In the genomic region with DNA sequence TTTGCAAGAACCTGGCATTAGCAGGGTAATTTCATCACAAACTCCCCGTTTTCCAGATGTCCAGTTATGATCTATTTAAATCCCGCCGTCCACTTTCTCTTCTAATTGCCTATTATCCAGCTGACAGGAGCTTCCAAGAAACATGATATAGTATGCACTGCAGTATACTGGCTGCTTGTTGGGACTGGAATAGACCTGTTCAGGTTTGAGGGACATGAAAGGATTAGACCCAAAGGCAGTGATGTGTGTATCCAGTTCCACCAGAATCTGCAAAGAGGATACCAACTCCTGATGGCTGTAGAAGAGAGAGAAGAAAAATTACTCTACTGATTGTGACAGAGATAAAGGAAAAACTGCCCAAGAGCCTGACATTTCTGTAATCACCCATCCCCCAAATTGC, we compare ENCODE assay signal across 24 cellular contexts.
"Had no signal": no experiment of that assay in that cellular context is flagged by ENCODE, and none has a peak within 500 bp of the region (broad histone marks: within the 10 kb centered on the region; RNA-seq: fewer than 3 reads in every experiment).

No MANE protein-coding gene starts in this region.

- H3K4me1 Mint-ChIP-seq: neural progenitor cell had no signal

- H3K4me3 Mint-ChIP-seq: natural killer cell treated with Interleukin-12 subunit alpha and Interleukin-12 subunit beta and Interleukin-15 and Interleukin-18, amount 100 ng/mL, for 72 hours; neural progenitor cell had no signal

- ATAC-seq: left cardiac atrium; lower lobe of right lung; natural killer cell treated with Interleukin-12 subunit alpha and Interleukin-12 subunit beta and Interleukin-15 and Interleukin-18, amount 100 ng/mL, for 72 hours; right cardiac atrium had no signal

- H3K27ac Mint-ChIP-seq: natural killer cell treated with Interleukin-12 subunit alpha and Interleukin-12 subunit beta and Interleukin-15 and Interleukin-18, amount 100 ng/mL, for 72 hours; neural progenitor cell; progenitor cell of endocrine pancreas had no signal

- H3K27me3 Mint-ChIP-seq: natural killer cell treated with Interleukin-12 subunit alpha and Interleukin-12 subunit beta and Interleukin-15 and Interleukin-18, amount 100 ng/mL, for 72 hours; progenitor cell of endocrine pancreas had no signal

- DNase-seq: cortex of kidney; dorsolateral prefrontal cortex; effector CD8-positive, alpha-beta T cell; esophagus squamous epithelium; foreskin fibroblast; head of caudate nucleus; kidney; left cardiac atrium; left ventricle myocardium inferior; lower lobe of right lung; mesenchymal stem cell; midbrain; nucleus accumbens; ovary; right cardiac atrium; small intestine; stimulated activated CD4-positive, alpha-beta T cell treated with anti-CD3 and anti-CD28 coated beads, Interleukin-12 subunit alpha, Interleukin-12 subunit beta, amount 100 ng/mL, for 4 hours; stimulated activated naive CD4-positive, alpha-beta T cell; stomach; substantia nigra; trophoblast cell had no signal

- H3K9me3 Mint-ChIP-seq: natural killer cell treated with Interleukin-12 subunit alpha and Interleukin-12 subunit beta and Interleukin-15 and Interleukin-18, amount 100 ng/mL, for 72 hours; neural progenitor cell had no signal
